16 cellular contexts compared by ENCODE assay signal in the genomic region with DNA sequence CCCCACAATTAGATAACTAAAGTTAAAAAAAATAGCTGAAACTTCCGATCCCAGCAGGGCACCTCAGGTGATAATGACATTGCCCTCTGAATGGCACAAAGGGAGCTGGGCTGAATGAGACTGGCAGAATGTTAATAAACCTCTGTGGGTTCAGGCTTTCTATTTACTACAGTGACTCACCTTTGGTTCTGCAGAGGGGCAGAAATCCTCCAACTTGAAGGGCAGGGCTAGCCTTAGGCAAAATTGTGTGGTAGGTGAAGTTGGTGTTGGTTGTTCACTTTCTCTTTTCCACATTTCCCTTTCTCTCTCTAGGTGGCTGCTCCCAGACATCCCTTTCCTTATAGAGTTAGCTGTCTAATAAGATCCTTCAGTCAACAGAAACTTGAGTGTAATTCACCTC.
"Had no signal": no experiment of that assay in that cellular context is flagged by ENCODE, and none has a peak within 500 bp of the region (broad histone marks: within the 10 kb centered on the region; RNA-seq: fewer than 3 reads in every experiment).

No MANE protein-coding gene starts in this region.

- H3K4me1 ChIP-seq: adrenal gland had no signal

- DNase-seq: activated B cell treated with CpG ODN at 0.5 μM for 24 hours; activated CD4-positive, alpha-beta T cell treated with anti-CD3 and anti-CD28 coated beads, Interleukin-2, amount 10 ng/mL, durations not matched to agents 24 days and 14 days; activated CD8-positive, alpha-beta memory T cell treated with anti-CD3 and anti-CD28 coated beads for 24 hours; activated naive CD4-positive, alpha-beta T cell treated with anti-CD3 and anti-CD28 coated beads, Interleukin-2, amount 50 U/mL, for 16 hours; adrenal gland; caudate nucleus; cortex of kidney; effector memory CD4-positive, alpha-beta T cell; hypothalamus; left colon; mucosa of descending colon; naive thymus-derived CD8-positive, alpha-beta T cell; posterior cingulate gyrus; right cardiac atrium; stimulated activated CD4-positive, alpha-beta T cell treated with anti-CD3 and anti-CD28 coated beads, Interleukin-1b, Interleukin-23, amount 100 ng/mL, for 48 hours; stimulated activated naive B cell treated with anti-CD40 and anti-IgM and Interleukin-4, amounts not matched to agents 10 μg/mL and 1 μg/mL and 100 μg/mL, for 72 hours had no signal

- H3K27me3 ChIP-seq: adrenal gland had no signal

- ATAC-seq: left colon; mucosa of descending colon; naive thymus-derived CD8-positive, alpha-beta T cell; right cardiac atrium; stimulated activated naive B cell treated with anti-CD40 and anti-IgM and Interleukin-4, amounts not matched to agents 10 μg/mL and 1 μg/mL and 100 μg/mL, for 72 hours had no signal

- H3K36me3 ChIP-seq: adrenal gland had no signal

- H3K27ac ChIP-seq: adrenal gland had no signal

- H3K4me3 ChIP-seq: adrenal gland, mucosa of descending colon had no signal

- H3K9me3 ChIP-seq: adrenal gland, mucosa of descending colon had no signal
